In genomic region chr16:64008131-64008530, GRCh38 we compare ENCODE assay signal across 27 cellular contexts.
"Had no signal": no experiment of that assay in that cellular context is flagged by ENCODE, and none has a peak within 500 bp of the region (broad histone marks: within the 10 kb centered on the region; RNA-seq: fewer than 3 reads in every experiment).

No MANE protein-coding gene starts in this region.

- H3K4me1 Mint-ChIP-seq: activated B cell treated with CpG ODN at 0.5 μM for 24 hours; activated CD4-positive, alpha-beta T cell treated with anti-CD3 and anti-CD28 coated beads for 36 hours; activated T-helper 17 cell treated with anti-CD3 and anti-CD28 coated beads, Interleukin-2, amount 50 U/mL, for 72 hours; central memory CD8-positive, alpha-beta T cell; memory B cell; T-cell had no signal

- H3K4me1 ChIP-seq: adrenal gland, ascending aorta, breast epithelium, parathyroid adenoma, thyroid gland, upper lobe of right lung had no signal

- H3K36me3 ChIP-seq: adrenal gland, ascending aorta, breast epithelium, gastroesophageal sphincter, neutrophil, thyroid gland, upper lobe of right lung had no signal

- H2AFZ ChIP-seq: parathyroid adenoma had no signal

- H3K27me3 ChIP-seq: adrenal gland, ascending aorta, breast epithelium, gastroesophageal sphincter, neutrophil, thyroid gland, upper lobe of right lung had no signal

- H3K9me3 ChIP-seq: adrenal gland, ascending aorta, breast epithelium, gastroesophageal sphincter, neutrophil, thyroid gland, upper lobe of right lung had no signal

- H3K9ac ChIP-seq: parathyroid adenoma had no signal

- DNase-seq: activated B cell treated with CpG ODN at 0.5 μM for 24 hours; activated CD4-positive, alpha-beta T cell treated with anti-CD3 and anti-CD28 coated beads for 36 hours; activated CD4-positive, alpha-beta T cell treated with anti-CD3 and anti-CD28 coated beads, Interleukin-2, amount 50 U/mL, for 4 hours; activated CD8-positive, alpha-beta memory T cell treated with anti-CD3 and anti-CD28 coated beads for 24 hours; activated CD8-positive, alpha-beta memory T cell treated with anti-CD3 and anti-CD28 coated beads, Interleukin-2, amount 50 U/mL, for 4 hours; activated T-cell treated with anti-CD3 and anti-CD28 coated beads, Interleukin-2, amount 50 U/mL, for 24 hours; adrenal gland; cortex of kidney; head of caudate nucleus; right cardiac atrium; stimulated activated CD4-positive, alpha-beta T cell treated with anti-CD3 and anti-CD28 coated beads, Interleukin-1b, Interleukin-23, amount 100 ng/mL, for 48 hours; substantia nigra; T-cell; thyroid gland; upper lobe of right lung had no signal

- H3K4me3 ChIP-seq: adrenal gland, ascending aorta, breast epithelium, gastroesophageal sphincter, thyroid gland, upper lobe of right lung had no signal

- H3K27ac ChIP-seq: adrenal gland, ascending aorta, breast epithelium, epithelial cell of prostate, gastroesophageal sphincter, neutrophil, parathyroid adenoma, thyroid gland, upper lobe of right lung had no signal

- H3K4me3 Mint-ChIP-seq: activated B cell treated with CpG ODN at 0.5 μM for 24 hours; activated CD4-positive, alpha-beta T cell treated with anti-CD3 and anti-CD28 coated beads for 36 hours; activated T-cell treated with anti-CD3 and anti-CD28 coated beads, Interleukin-2, amount 50 U/mL, for 24 hours; activated T-helper 17 cell treated with anti-CD3 and anti-CD28 coated beads, Interleukin-2, amount 50 U/mL, for 72 hours; central memory CD8-positive, alpha-beta T cell; memory B cell; nephron; stimulated activated naive CD8-positive, alpha-beta T cell treated with anti-CD3 and anti-CD28 coated beads, Interleukin-15, Interleukin-2, amounts not matched to agents 100 ng/mL and 50 ng/mL, for 24 hours; T-cell had no signal

- ATAC-seq: activated CD4-positive, alpha-beta T cell treated with anti-CD3 and anti-CD28 coated beads for 36 hours; activated naive CD4-positive, alpha-beta T cell treated with anti-CD3 and anti-CD28 coated beads, Interleukin-2, amount 50 U/mL, for 72 hours; activated T-helper 17 cell treated with anti-CD3 and anti-CD28 coated beads, Interleukin-2, amount 50 U/mL, for 72 hours; gastroesophageal sphincter; right cardiac atrium; T-cell; upper lobe of right lung had no signal

- H3K36me3 Mint-ChIP-seq: memory B cell, T-cell had no signal

- H3K79me2 ChIP-seq: parathyroid adenoma had no signal

- H3K27me3 Mint-ChIP-seq: activated B cell treated with CpG ODN at 0.5 μM for 24 hours; activated CD4-positive, alpha-beta T cell treated with anti-CD3 and anti-CD28 coated beads for 36 hours; activated T-cell treated with anti-CD3 and anti-CD28 coated beads, Interleukin-2, amount 50 U/mL, for 24 hours; activated T-helper 17 cell treated with anti-CD3 and anti-CD28 coated beads, Interleukin-2, amount 50 U/mL, for 72 hours; central memory CD8-positive, alpha-beta T cell; memory B cell; stimulated activated naive CD8-positive, alpha-beta T cell treated with anti-CD3 and anti-CD28 coated beads, Interleukin-15, Interleukin-2, amounts not matched to agents 100 ng/mL and 50 ng/mL, for 24 hours; T-cell had no signal

- H3K27ac Mint-ChIP-seq: activated B cell treated with CpG ODN at 0.5 μM for 24 hours; activated CD4-positive, alpha-beta T cell treated with anti-CD3 and anti-CD28 coated beads for 36 hours; activated naive CD4-positive, alpha-beta T cell treated with anti-CD3 and anti-CD28 coated beads, Interleukin-2, amount 50 U/mL, for 72 hours; activated T-cell treated with anti-CD3 and anti-CD28 coated beads, Interleukin-2, amount 50 U/mL, for 24 hours; activated T-helper 17 cell treated with anti-CD3 and anti-CD28 coated beads, Interleukin-2, amount 50 U/mL, for 72 hours; memory B cell; nephron; stimulated activated naive CD8-positive, alpha-beta T cell treated with anti-CD3 and anti-CD28 coated beads, Interleukin-15, Interleukin-2, amounts not matched to agents 100 ng/mL and 50 ng/mL, for 24 hours; T-cell had no signal
